10 cellular contexts compared by ENCODE assay signal in genomic region chr7:125316451-125316850, GRCh38.
DNase-seq lines count a peak whose midpoint lies in the region; ATAC-seq and TF ChIP-seq lines count a peak whose summit lies in the region.
"Had no signal": no experiment of that assay in that cellular context is flagged by ENCODE, and none has a peak within 500 bp of the region (broad histone marks: within the 10 kb centered on the region; RNA-seq: fewer than 3 reads in every experiment).

No MANE protein-coding gene starts in this region.

- no peak for ATAC-seq in left ventricle myocardium superior

- H3K9me3 ChIP-seq in cardiac muscle cell (ENCODE audit: low read depth) = no peaks in the 10 kb centered on the region
- H3K9me3 ChIP-seq: right lobe of liver had no signal

- H3K27me3 ChIP-seq in cardiac muscle cell = no peaks in the 10 kb centered on the region
- H3K27me3 ChIP-seq: BLaER1 treated with 17β-estradiol and CSF1 and Interleukin-3, amounts not matched to agents 10 nM and 100 nM; right lobe of liver had no signal

- no peaks in the 10 kb centered on the region for H3K36me3 ChIP-seq in cardiac muscle cell
- H3K36me3 ChIP-seq: BLaER1 treated with 17β-estradiol and CSF1 and Interleukin-3, amounts not matched to agents 10 nM and 100 nM; right lobe of liver had no signal

- DNase-seq in cardiac muscle cell (ENCODE audit: low read depth in 1 of 2, low spot score in 1 of 2) = peak; percentile 0 to 83
- DNase-seq in left ventricle myocardium superior = no peak
- DNase-seq in NCI-H69 (lab: John Stamatoyannopoulos, UW) = peak; percentile 65
- peak; percentile 43 for DNase-seq in fibroblast of pulmonary artery (ENCODE audit: low read depth)
- no peak for DNase-seq in stimulated activated CD4-positive, alpha-beta T cell treated with anti-CD3 and anti-CD28 coated beads, Interleukin-1b, Interleukin-23, amount 100 ng/mL, for 48 hours
- DNase-seq in NCI-H187 treated with DMSO at 0.1 percent for 48 hours (lab: John Stamatoyannopoulos, UW) = no peak
- no peak for DNase-seq in kidney glomerular epithelial cell (lab: John Stamatoyannopoulos, UW)
- no peak for DNase-seq in NCI-H774 (lab: John Stamatoyannopoulos, UW)
- DNase-seq: right lobe of liver had no signal

- H3K4me1 ChIP-seq in cardiac muscle cell (ENCODE audit: low read depth) = no peaks in the 10 kb centered on the region
- H3K4me1 ChIP-seq: right lobe of liver had no signal

- H3K4me3 ChIP-seq in cardiac muscle cell = no peak overlapping the region
- no peak overlapping the region for H3K4me3 ChIP-seq in fibroblast of pulmonary artery (replicated peaks; ENCODE audit: low read depth, low read length)
- H3K4me3 ChIP-seq: BLaER1 treated with 17β-estradiol and CSF1 and Interleukin-3, amounts not matched to agents 10 nM and 100 nM; right lobe of liver had no signal

- no peak for TF ChIP-seq CTCF in cardiac muscle cell (IDR thresholded peaks at IDR 0.05; ENCODE audit: low read depth, low read length)
- TF ChIP-seq CTCF in fibroblast of pulmonary artery (IDR thresholded peaks at IDR 0.05; ENCODE audit: low read length, missing control alignments) = peak; percentile 27

- intact Hi-C loops in left ventricle myocardium superior (cut with micrococcal nuclease) = no loop called here

- H3K27ac ChIP-seq in cardiac muscle cell = no peak overlapping the region
- H3K27ac ChIP-seq: BLaER1 treated with 17β-estradiol and CSF1 and Interleukin-3, amounts not matched to agents 10 nM and 100 nM; right lobe of liver had no signal

Comparison
In these comparisons a context has a peak if more than half of its experiments do, and no peak if none do; other contexts are left out.
1. DNase-seq: peak in cardiac muscle cell (2 of 2), NCI-H69 (single experiment) and fibroblast of pulmonary artery (single experiment); none in left ventricle myocardium superior (single experiment), stimulated activated CD4-positive, alpha-beta T cell treated with anti-CD3 and anti-CD28 coated beads, Interleukin-1b, Interleukin-23, amount 100 ng/mL, for 48 hours (single experiment), NCI-H187 treated with DMSO at 0.1 percent for 48 hours (single experiment), kidney glomerular epithelial cell (single experiment) and NCI-H774 (single experiment).